ENCODE assay signal across 1 cellular context in the genomic region with DNA sequence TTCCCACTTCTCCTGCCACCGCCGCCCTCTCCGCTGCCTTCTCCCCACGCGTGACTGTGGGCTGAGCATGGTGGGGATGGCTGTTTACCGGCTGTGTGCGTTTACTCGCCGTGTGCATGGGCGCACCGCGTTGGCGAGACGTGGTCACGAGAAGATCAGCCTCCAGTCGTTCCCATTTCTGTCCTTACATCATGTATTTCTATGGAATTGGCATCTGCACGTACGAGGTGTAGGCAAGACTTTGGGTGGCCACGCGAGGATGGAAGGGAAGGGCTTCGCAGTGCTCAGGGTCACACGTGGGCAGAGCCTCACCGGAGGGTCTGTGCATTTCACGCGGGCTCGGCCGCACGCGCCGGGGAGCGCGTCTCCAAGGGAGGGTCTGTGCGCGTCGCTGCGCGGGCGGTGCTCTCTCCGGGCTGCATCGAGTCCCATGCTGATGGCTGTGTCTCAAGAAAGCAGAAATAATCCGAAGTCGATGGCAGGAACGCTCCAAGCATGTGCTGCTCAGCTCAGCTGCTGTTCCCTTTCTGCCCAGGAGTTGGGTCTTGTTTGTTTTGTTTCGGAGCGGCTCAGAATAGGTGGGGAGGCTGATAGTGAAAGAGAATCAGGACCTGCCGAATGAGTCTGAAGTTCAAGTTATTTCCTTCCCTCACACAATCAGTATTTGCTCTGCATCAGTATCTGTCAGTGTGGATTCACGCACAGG.
TF ChIP-seq lines count a peak whose summit lies in the region.

No MANE protein-coding gene starts in this region.

TF ChIP-seq in HepG2, 621 proteins besides CTCF, POLR2A, EP300 and RAD21 (continued from another document):
- 0 out of 2 replicates have a peak, but pooled peaks have one; percentile 6 for TF ChIP-seq FOXO1 (CRISPR knock-in tag; IDR thresholded peaks at IDR 0.05)
- TF ChIP-seq HDAC6 (IDR thresholded peaks at IDR 0.05; ENCODE audit: low read depth, low read length): no peak
- peak; percentile 43; the same call in 1 of the 2 replicates for TF ChIP-seq GFI1 (CRISPR knock-in tag; IDR thresholded peaks at IDR 0.05; ENCODE audit: borderline replicate concordance)
- TF ChIP-seq, protein P1, sequence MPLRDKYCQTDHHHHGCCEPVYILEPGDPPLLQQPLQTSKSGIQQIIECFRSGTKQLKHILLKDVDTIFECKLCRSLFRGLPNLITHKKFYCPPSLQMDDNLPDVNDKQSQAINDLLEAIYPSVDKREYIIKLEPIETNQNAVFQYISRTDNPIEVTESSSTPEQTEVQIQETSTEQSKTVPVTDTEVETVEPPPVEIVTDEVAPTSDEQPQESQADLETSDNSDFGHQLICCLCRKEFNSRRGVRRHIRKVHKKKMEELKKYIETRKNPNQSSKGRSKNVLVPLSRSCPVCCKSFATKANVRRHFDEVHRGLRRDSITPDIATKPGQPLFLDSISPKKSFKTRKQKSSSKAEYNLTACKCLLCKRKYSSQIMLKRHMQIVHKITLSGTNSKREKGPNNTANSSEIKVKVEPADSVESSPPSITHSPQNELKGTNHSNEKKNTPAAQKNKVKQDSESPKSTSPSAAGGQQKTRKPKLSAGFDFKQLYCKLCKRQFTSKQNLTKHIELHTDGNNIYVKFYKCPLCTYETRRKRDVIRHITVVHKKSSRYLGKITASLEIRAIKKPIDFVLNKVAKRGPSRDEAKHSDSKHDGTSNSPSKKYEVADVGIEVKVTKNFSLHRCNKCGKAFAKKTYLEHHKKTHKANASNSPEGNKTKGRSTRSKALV (CRISPR knock-in tag; IDR thresholded peaks at IDR 0.05): peak; percentile 96
- peak; percentile 29; the same call in 1 of the 2 replicates for TF ChIP-seq HNF4A (CRISPR knock-in tag; IDR thresholded peaks at IDR 0.05)
- TF ChIP-seq ZNF12 (CRISPR knock-in tag; IDR thresholded peaks at IDR 0.05): no peak
- TF ChIP-seq, protein P2, sequence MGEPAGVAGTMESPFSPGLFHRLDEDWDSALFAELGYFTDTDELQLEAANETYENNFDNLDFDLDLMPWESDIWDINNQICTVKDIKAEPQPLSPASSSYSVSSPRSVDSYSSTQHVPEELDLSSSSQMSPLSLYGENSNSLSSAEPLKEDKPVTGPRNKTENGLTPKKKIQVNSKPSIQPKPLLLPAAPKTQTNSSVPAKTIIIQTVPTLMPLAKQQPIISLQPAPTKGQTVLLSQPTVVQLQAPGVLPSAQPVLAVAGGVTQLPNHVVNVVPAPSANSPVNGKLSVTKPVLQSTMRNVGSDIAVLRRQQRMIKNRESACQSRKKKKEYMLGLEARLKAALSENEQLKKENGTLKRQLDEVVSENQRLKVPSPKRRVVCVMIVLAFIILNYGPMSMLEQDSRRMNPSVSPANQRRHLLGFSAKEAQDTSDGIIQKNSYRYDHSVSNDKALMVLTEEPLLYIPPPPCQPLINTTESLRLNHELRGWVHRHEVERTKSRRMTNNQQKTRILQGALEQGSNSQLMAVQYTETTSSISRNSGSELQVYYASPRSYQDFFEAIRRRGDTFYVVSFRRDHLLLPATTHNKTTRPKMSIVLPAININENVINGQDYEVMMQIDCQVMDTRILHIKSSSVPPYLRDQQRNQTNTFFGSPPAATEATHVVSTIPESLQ (CRISPR knock-in tag; conservative IDR thresholded peaks at IDR 0.05): no peak
- no peak for TF ChIP-seq CBX2 (IDR thresholded peaks at IDR 0.05; ENCODE audit: low read depth, low read length)
- 0 out of 2 replicates have a peak, but pooled peaks have one; percentile 82 for TF ChIP-seq CBX2 (CRISPR knock-in tag; IDR thresholded peaks at IDR 0.05; ENCODE audit: low read depth)
- TF ChIP-seq ZNF605 (CRISPR knock-in tag; IDR thresholded peaks at IDR 0.05): no peak
- no peak for TF ChIP-seq GATAD2A (CRISPR knock-in tag; IDR thresholded peaks at IDR 0.05)
- no peak for TF ChIP-seq HOXA7 (CRISPR knock-in tag; IDR thresholded peaks at IDR 0.05)
- TF ChIP-seq NFIB (CRISPR knock-in tag; IDR thresholded peaks at IDR 0.05; ENCODE audit: borderline replicate concordance): no peak
- TF ChIP-seq FOXJ3 (CRISPR knock-in tag; IDR thresholded peaks at IDR 0.05; ENCODE audit: borderline replicate concordance): no peak
- no peak for TF ChIP-seq SIX4 (CRISPR knock-in tag; IDR thresholded peaks at IDR 0.05)
- no peak for TF ChIP-seq TMF1 (CRISPR knock-in tag; IDR thresholded peaks at IDR 0.05; ENCODE audit: low read depth)
- TF ChIP-seq CBFB (CRISPR knock-in tag; IDR thresholded peaks at IDR 0.05): no peak
- TF ChIP-seq ZBTB1 (CRISPR knock-in tag; IDR thresholded peaks at IDR 0.05; ENCODE audit: borderline replicate concordance): no peak
- no peak for TF ChIP-seq FOXK2 (IDR thresholded peaks at IDR 0.05)
- TF ChIP-seq, protein P3, sequence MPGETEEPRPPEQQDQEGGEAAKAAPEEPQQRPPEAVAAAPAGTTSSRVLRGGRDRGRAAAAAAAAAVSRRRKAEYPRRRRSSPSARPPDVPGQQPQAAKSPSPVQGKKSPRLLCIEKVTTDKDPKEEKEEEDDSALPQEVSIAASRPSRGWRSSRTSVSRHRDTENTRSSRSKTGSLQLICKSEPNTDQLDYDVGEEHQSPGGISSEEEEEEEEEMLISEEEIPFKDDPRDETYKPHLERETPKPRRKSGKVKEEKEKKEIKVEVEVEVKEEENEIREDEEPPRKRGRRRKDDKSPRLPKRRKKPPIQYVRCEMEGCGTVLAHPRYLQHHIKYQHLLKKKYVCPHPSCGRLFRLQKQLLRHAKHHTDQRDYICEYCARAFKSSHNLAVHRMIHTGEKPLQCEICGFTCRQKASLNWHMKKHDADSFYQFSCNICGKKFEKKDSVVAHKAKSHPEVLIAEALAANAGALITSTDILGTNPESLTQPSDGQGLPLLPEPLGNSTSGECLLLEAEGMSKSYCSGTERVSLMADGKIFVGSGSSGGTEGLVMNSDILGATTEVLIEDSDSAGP (CRISPR knock-in tag; IDR thresholded peaks at IDR 0.05; ENCODE audit: borderline replicate concordance): peak; percentile 45; the same call in 1 of the 2 replicates
- TF ChIP-seq ZNF567 (CRISPR knock-in tag; IDR thresholded peaks at IDR 0.05; ENCODE audit: borderline replicate concordance): no peak
- no peak for TF ChIP-seq SOX6 (IDR thresholded peaks at IDR 0.05)
- TF ChIP-seq SOX6 (CRISPR knock-in tag; IDR thresholded peaks at IDR 0.05): 0 out of 2 replicates have a peak, but pooled peaks have one; percentile 14
- TF ChIP-seq, protein P4, sequence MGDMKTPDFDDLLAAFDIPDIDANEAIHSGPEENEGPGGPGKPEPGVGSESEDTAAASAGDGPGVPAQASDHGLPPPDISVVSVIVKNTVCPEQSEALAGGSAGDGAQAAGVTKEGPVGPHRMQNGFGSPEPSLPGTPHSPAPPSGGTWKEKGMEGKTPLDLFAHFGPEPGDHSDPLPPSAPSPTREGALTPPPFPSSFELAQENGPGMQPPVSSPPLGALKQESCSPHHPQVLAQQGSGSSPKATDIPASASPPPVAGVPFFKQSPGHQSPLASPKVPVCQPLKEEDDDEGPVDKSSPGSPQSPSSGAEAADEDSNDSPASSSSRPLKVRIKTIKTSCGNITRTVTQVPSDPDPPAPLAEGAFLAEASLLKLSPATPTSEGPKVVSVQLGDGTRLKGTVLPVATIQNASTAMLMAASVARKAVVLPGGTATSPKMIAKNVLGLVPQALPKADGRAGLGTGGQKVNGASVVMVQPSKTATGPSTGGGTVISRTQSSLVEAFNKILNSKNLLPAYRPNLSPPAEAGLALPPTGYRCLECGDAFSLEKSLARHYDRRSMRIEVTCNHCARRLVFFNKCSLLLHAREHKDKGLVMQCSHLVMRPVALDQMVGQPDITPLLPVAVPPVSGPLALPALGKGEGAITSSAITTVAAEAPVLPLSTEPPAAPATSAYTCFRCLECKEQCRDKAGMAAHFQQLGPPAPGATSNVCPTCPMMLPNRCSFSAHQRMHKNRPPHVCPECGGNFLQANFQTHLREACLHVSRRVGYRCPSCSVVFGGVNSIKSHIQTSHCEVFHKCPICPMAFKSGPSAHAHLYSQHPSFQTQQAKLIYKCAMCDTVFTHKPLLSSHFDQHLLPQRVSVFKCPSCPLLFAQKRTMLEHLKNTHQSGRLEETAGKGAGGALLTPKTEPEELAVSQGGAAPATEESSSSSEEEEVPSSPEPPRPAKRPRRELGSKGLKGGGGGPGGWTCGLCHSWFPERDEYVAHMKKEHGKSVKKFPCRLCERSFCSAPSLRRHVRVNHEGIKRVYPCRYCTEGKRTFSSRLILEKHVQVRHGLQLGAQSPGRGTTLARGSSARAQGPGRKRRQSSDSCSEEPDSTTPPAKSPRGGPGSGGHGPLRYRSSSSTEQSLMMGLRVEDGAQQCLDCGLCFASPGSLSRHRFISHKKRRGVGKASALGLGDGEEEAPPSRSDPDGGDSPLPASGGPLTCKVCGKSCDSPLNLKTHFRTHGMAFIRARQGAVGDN (CRISPR knock-in tag; IDR thresholded peaks at IDR 0.05): peak; percentile 44; the same call in 1 of the 2 replicates
- 0 out of 2 replicates have a peak, but pooled peaks have one; percentile 13 for TF ChIP-seq ZNF777 (CRISPR knock-in tag; IDR thresholded peaks at IDR 0.05)
- no peak for TF ChIP-seq HCFC1 (IDR thresholded peaks at IDR 0.05; ENCODE audit: low read depth, low read length)
- 0 out of 2 replicates have a peak, but pooled peaks have one; percentile 26 for TF ChIP-seq NFKB2 (CRISPR knock-in tag; IDR thresholded peaks at IDR 0.05; ENCODE audit: borderline replicate concordance)
- TF ChIP-seq, protein P5, sequence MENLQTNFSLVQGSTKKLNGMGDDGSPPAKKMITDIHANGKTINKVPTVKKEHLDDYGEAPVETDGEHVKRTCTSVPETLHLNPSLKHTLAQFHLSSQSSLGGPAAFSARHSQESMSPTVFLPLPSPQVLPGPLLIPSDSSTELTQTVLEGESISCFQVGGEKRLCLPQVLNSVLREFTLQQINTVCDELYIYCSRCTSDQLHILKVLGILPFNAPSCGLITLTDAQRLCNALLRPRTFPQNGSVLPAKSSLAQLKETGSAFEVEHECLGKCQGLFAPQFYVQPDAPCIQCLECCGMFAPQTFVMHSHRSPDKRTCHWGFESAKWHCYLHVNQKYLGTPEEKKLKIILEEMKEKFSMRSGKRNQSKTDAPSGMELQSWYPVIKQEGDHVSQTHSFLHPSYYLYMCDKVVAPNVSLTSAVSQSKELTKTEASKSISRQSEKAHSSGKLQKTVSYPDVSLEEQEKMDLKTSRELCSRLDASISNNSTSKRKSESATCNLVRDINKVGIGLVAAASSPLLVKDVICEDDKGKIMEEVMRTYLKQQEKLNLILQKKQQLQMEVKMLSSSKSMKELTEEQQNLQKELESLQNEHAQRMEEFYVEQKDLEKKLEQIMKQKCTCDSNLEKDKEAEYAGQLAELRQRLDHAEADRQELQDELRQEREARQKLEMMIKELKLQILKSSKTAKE (CRISPR knock-in tag; IDR thresholded peaks at IDR 0.05; ENCODE audit: borderline replicate concordance): no peak
- TF ChIP-seq ZNF672 (CRISPR knock-in tag; IDR thresholded peaks at IDR 0.05): no peak
- no peak for TF ChIP-seq ZNF33A (CRISPR knock-in tag; IDR thresholded peaks at IDR 0.05; ENCODE audit: borderline replicate concordance)
- peak; percentile 80; the same call in 1 of the 2 replicates for TF ChIP-seq MTF2 (CRISPR knock-in tag; IDR thresholded peaks at IDR 0.05; ENCODE audit: borderline replicate concordance)
